Comparison of ENCODE assay signal across 1 cellular context in genomic region chr18:48538531-48539405, GRCh38.
TF ChIP-seq lines count a peak whose summit lies in the region.

CTIF (plus strand) TSS chr18:48539031; CDS start chr18:48619566, 80,535 bp downstream.

TF ChIP-seq in HEK293, 187 proteins besides CTCF, POLR2A, EP300 and RAD21 (continued from another document):
- TF ChIP-seq ZBTB6 (tag by site-specific recombination; IDR thresholded peaks at IDR 0.05) (no peak), KLF16 (tag by site-specific recombination; IDR thresholded peaks at IDR 0.05) (peak; percentile 83), ZNF692 (tag by site-specific recombination; IDR thresholded peaks at IDR 0.05) (peak; percentile 78), PATZ1 (tag by site-specific recombination; IDR thresholded peaks at IDR 0.05) (peak; percentile 52), ZNF792 (tag by site-specific recombination; IDR thresholded peaks at IDR 0.05) (0 out of 2 replicates have a peak, but pooled peaks have one; percentile 54), ZSCAN30 (tag by site-specific recombination; IDR thresholded peaks at IDR 0.05) (peak; percentile 78; the same call in 1 of the 2 replicates), IKZF3 (tag by site-specific recombination; IDR thresholded peaks at IDR 0.05) (peak; percentile 60), ZBTB1 (tag by site-specific recombination; IDR thresholded peaks at IDR 0.05) (no peak), ZNF639 (tag by site-specific recombination; IDR thresholded peaks at IDR 0.05) (no peak), ZFP69B (tag by site-specific recombination; IDR thresholded peaks at IDR 0.05) (peak; percentile 36; the same call in 1 of the 2 replicates), KLF1 (tag by site-specific recombination; IDR thresholded peaks at IDR 0.05) (peak; percentile 79), KLF10 (tag by site-specific recombination; IDR thresholded peaks at IDR 0.05) (peak; percentile 25; the same call in 1 of the 2 replicates), ZNF19 (tag by site-specific recombination; IDR thresholded peaks at IDR 0.05; ENCODE audit: low read depth) (no peak), ZNF623 (tag by site-specific recombination; IDR thresholded peaks at IDR 0.05) (0 out of 2 replicates have a peak, but pooled peaks have one; percentile 61), KLF7 (tag by site-specific recombination; IDR thresholded peaks at IDR 0.05; ENCODE audit: borderline replicate concordance) (peak; percentile 47; the same call in 1 of the 2 replicates), YY1 (tag by site-specific recombination; IDR thresholded peaks at IDR 0.05) (peak; percentile 89), GLI2 (tag by site-specific recombination; IDR thresholded peaks at IDR 0.05; ENCODE audit: borderline replicate concordance, low read depth) (no peak), SCRT2 (tag by site-specific recombination; IDR thresholded peaks at IDR 0.05) (no peak), KLF9 (tag by site-specific recombination; IDR thresholded peaks at IDR 0.05; ENCODE audit: low read depth) (peak; percentile 71), ZNF555 (tag by site-specific recombination; conservative IDR thresholded peaks at IDR 0.05) (no peak), SP7 (tag by site-specific recombination; IDR thresholded peaks at IDR 0.05) (peak; percentile 89), PBX3 (CRISPR knock-in tag; IDR thresholded peaks at IDR 0.05) (no peak), PRDM10 (tag by site-specific recombination; IDR thresholded peaks at IDR 0.05) (no peak), ZNF433 (tag by site-specific recombination; IDR thresholded peaks at IDR 0.05; ENCODE audit: low read depth) (no peak), KLF8 (tag by site-specific recombination; IDR thresholded peaks at IDR 0.05) (peak; percentile 89), BCL11A (tag by site-specific recombination; IDR thresholded peaks at IDR 0.05; ENCODE audit: low read depth) (no peak), ZSCAN16 (tag by site-specific recombination; IDR thresholded peaks at IDR 0.05) (no peak), EGR2 (tag by site-specific recombination; IDR thresholded peaks at IDR 0.05; ENCODE audit: low read depth) (no peak), ZNF335 (tag by site-specific recombination; conservative IDR thresholded peaks at IDR 0.05) (peak; percentile 81), ZNF76 (tag by site-specific recombination; IDR thresholded peaks at IDR 0.05; ENCODE audit: borderline replicate concordance, low read depth) (peak; percentile 90), ZNF350 (tag by site-specific recombination; IDR thresholded peaks at IDR 0.05) (no peak), YY2 (tag by site-specific recombination; IDR thresholded peaks at IDR 0.05) (peak; percentile 95), GLIS2 (tag by site-specific recombination; IDR thresholded peaks at IDR 0.05) (peak; percentile 88), ZSCAN4 (tag by site-specific recombination; IDR thresholded peaks at IDR 0.05) (no peak), ZNF2 (tag by site-specific recombination; IDR thresholded peaks at IDR 0.05) (0 out of 2 replicates have a peak, but pooled peaks have one; percentile 21), MEIS1 (CRISPR knock-in tag; IDR thresholded peaks at IDR 0.05; ENCODE audit: borderline replicate concordance) (no peak)
